Comparison of ENCODE assay signal across 24 cellular contexts in genomic region chr1:106681939-106682522, GRCh38.
"Had no signal": no experiment of that assay in that cellular context is flagged by ENCODE, and none has a peak within 500 bp of the region (broad histone marks: within the 10 kb centered on the region; RNA-seq: fewer than 3 reads in every experiment).

No MANE protein-coding gene starts in this region.

- H3K79me2 ChIP-seq: hepatocyte had no signal

- H3K4me3 ChIP-seq: gastrocnemius medialis, hepatocyte, lower lobe of right lung, prostate gland, right atrium auricular region, sigmoid colon, stomach, testis, tibial artery had no signal

- FAIRE-seq: keratinocyte, urothelium cell line had no signal

- ATAC-seq: effector memory CD8-positive, alpha-beta T cell; esophagus mucosa; gastrocnemius medialis; left ventricle myocardium superior; lower lobe of right lung; naive thymus-derived CD8-positive, alpha-beta T cell; stimulated activated effector memory CD8-positive, alpha-beta T cell treated with anti-CD3 and anti-CD28 coated beads, Interleukin-12 subunit alpha, Interleukin-12 subunit beta, amount 100 ng/mL, for 72 hours had no signal

- H3K27me3 ChIP-seq: gastrocnemius medialis, hepatocyte, right atrium auricular region, sigmoid colon, stomach, testis, tibial artery had no signal

- H3K4me2 ChIP-seq: hepatocyte had no signal

- H3K9me3 ChIP-seq: gastrocnemius medialis, lower lobe of right lung, prostate gland, right atrium auricular region, sigmoid colon, stomach, testis, tibial artery had no signal

- H3K4me1 ChIP-seq: gastrocnemius medialis, lower lobe of right lung, prostate gland, right atrium auricular region, stomach, testis, tibial artery had no signal

- DNase-seq: cortex of kidney; effector memory CD8-positive, alpha-beta T cell; foreskin fibroblast; gastrocnemius medialis; head of caudate nucleus; left ventricle myocardium superior; lower lobe of right lung; naive thymus-derived CD8-positive, alpha-beta T cell; nephron progenitor cell; nucleus accumbens; sigmoid colon; stimulated activated CD4-positive, alpha-beta T cell treated with anti-CD3 and anti-CD28 coated beads, Interleukin-2, amount 100 ng/mL, for 24 hours; stimulated activated CD4-positive, alpha-beta T cell treated with anti-CD3 and anti-CD28 coated beads, Interleukin-4, amount 100 ng/mL, for 24 hours; stimulated activated naive CD4-positive, alpha-beta T cell treated with Interleukin-2 at 50 U/mL for 16 hours; stomach; testis; tibial artery had no signal

- H2AFZ ChIP-seq: hepatocyte had no signal

- H3K36me3 ChIP-seq: gastrocnemius medialis, lower lobe of right lung, prostate gland, right atrium auricular region, sigmoid colon, stomach, tibial artery had no signal

- H3K27ac ChIP-seq: gastrocnemius medialis, hepatocyte, lower lobe of right lung, prostate gland, right atrium auricular region, sigmoid colon, stomach, testis, tibial artery had no signal
